In the genomic region with DNA sequence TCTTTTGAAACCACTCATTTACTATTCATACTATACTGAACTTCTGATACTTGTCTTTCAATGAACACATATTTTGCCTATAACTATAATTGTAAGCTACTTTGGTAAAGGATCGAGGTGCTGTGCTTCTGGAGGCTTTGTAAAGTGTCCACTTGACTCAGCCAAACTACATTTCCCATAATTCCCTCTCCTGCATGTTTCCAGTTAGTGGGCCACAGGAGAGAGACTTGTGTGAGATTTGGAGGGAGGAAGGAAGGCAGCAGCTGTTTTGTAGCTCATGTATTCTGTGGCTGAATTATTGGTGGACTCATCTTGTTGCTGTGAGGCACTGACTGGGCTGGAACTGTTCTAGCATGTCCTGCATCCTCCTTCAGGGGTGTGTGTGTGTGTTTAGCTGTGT, we compare ENCODE assay signal across 21 cellular contexts.
"Had no signal": no experiment of that assay in that cellular context is flagged by ENCODE, and none has a peak within 500 bp of the region (broad histone marks: within the 10 kb centered on the region; RNA-seq: fewer than 3 reads in every experiment).

No MANE protein-coding gene starts in this region.

- H3K79me2 ChIP-seq: hepatocyte had no signal

- H3K9me3 ChIP-seq: body of pancreas, sigmoid colon, testis, uterus had no signal

- DNase-seq: activated CD4-positive, alpha-beta T cell treated with anti-CD3 and anti-CD28 coated beads for 1 hour; activated CD4-positive, alpha-beta T cell treated with anti-CD3 and anti-CD28 coated beads, Interleukin-2, amount 50 U/mL, for 1 hour; activated CD8-positive, alpha-beta T cell treated with anti-CD3 and anti-CD28 coated beads, Interleukin-2, amount 10 ng/mL, durations not matched to agents 7 days and 5 days; activated gamma-delta T cell treated with Interleukin-2 at 50 U/mL for 16 hours; body of pancreas; effector CD4-positive, alpha-beta T cell; foreskin melanocyte; left ventricle myocardium superior; nephron progenitor cell; occipital lobe; posterior cingulate gyrus; sigmoid colon; stimulated activated CD4-positive, alpha-beta T cell treated with anti-CD3 and anti-CD28 coated beads, Interleukin-4, amount 100 ng/mL, for 1 hour; stimulated activated naive CD4-positive, alpha-beta T cell; testis; trophoblast cell; uterus; WERI-Rb-1 had no signal

- FAIRE-seq: endometrium, TTC549 had no signal

- H2AFZ ChIP-seq: hepatocyte had no signal

- H3K4me3 ChIP-seq: body of pancreas, hepatocyte, sigmoid colon, testis, uterus had no signal

- H3K4me2 ChIP-seq: hepatocyte had no signal

- H3K27me3 ChIP-seq: body of pancreas, hepatocyte, sigmoid colon, testis, uterus had no signal

- H3K4me1 ChIP-seq: body of pancreas, sigmoid colon, testis, uterus had no signal

- H3K27ac ChIP-seq: body of pancreas, hepatocyte, sigmoid colon, testis, uterus, WERI-Rb-1 had no signal

- H3K36me3 ChIP-seq: sigmoid colon, uterus, WERI-Rb-1 had no signal
